In the genomic region with DNA sequence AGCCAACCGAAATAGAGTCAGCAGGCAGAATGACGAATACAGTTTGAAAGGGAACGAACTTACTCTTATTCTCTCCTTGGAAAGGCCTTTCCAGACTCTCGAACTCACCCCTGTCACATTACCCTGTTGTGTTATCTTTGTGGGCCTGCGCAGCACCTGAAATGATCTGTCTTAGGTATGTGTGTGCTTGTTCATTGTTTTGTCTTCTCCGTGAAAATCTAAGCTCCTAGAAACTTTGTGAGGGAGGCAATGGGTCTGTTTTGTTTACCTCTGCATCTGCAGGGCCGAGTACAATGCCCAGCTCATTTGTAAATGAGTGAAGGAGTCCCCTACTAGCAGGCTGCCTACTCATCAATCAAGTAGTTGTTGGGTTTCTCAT, we compare ENCODE assay signal across 9 cellular contexts. TPM values are rescaled to one million over a fixed set of nuclear protein-coding genes. Genes with fewer than 3 reads are reported as not detected.
DNase-seq lines count a peak whose midpoint lies in the region; ATAC-seq and TF ChIP-seq lines count a peak whose summit lies in the region.
"Had no signal": no experiment of that assay in that cellular context is flagged by ENCODE, and none has a peak within 500 bp of the region (broad histone marks: within the 10 kb centered on the region; RNA-seq: fewer than 3 reads in every experiment).

No MANE protein-coding gene starts in this region.

- peak overlapping the region; percentile 91 for H3K4me2 ChIP-seq in H9 (ENCODE audit: insufficient read depth, insufficient read length, low read length)

- no peak overlapping the region for H2AK5ac ChIP-seq in H9 (ENCODE audit: insufficient read length, low read length)

- peak overlapping the region; percentile 65 for H3K14ac ChIP-seq in H9 (ENCODE audit: insufficient read depth, low read length)

- H3K79me1 ChIP-seq in H9 (ENCODE audit: insufficient read depth, low read depth, low read length, poor library complexity, severe bottlenecking) = no peaks in the 10 kb centered on the region

- H3K27me3 Mint-ChIP-seq in H9 (ENCODE audit: low read depth) = no peaks in the 10 kb centered on the region; the same call in 1 of the 2 replicates
- H3K27me3 Mint-ChIP-seq in naive B cell = no peaks in the 10 kb centered on the region

- peak overlapping the region; percentile 55 for H3K27ac ChIP-seq in H9 (ENCODE audit: insufficient read length, low read depth, low read length)

- H2BK20ac ChIP-seq in H9 (ENCODE audit: low read depth, low read length, poor library complexity, severe bottlenecking) = no peak overlapping the region

- H3K27ac Mint-ChIP-seq in H9 = peak overlapping the region; percentile 71 to 98 (median 80)
- H3K27ac Mint-ChIP-seq in naive B cell = peak overlapping the region; percentile 18 to 96 (median 84)

- no peak overlapping the region for H3T11ph ChIP-seq in H9 (ENCODE audit: low read length)

- no peaks in the 10 kb centered on the region for H3K36me3 Mint-ChIP-seq in H9 (ENCODE audit: insufficient read depth in 1 of 3, low read depth in 3 of 3)
- H3K36me3 Mint-ChIP-seq in naive B cell = no peaks in the 10 kb centered on the region

- peaks cover 8% of the 10 kb centered on the region; the same call in 1 of the 2 replicates for H3K4me1 ChIP-seq in H9 (ENCODE audit: insufficient read depth, low read length)

- H3K4ac ChIP-seq in H9 (ENCODE audit: low read depth, low read length) = no peak overlapping the region

- no peaks in the 10 kb centered on the region for H3K27me3 ChIP-seq in H9 (ENCODE audit: insufficient read depth, low read length)

- H3K79me2 ChIP-seq in H9 (ENCODE audit: insufficient read depth, low read length) = no peaks in the 10 kb centered on the region

- H2AFZ ChIP-seq in H9 (ENCODE audit: low read length) = peak overlapping the region; percentile 4

- H3K56ac ChIP-seq in H9 (ENCODE audit: insufficient read length, low read depth, low read length) = no peak overlapping the region

- H2BK5ac ChIP-seq in H9 (ENCODE audit: insufficient read length, low read length) = no peak overlapping the region

- H3K4me3 ChIP-seq in AG10803 (ENCODE audit: low read length) (peak overlapping the region; percentile 39), choroid plexus epithelial cell (ENCODE audit: low read depth, low read length) (peak overlapping the region; percentile 48)

- H4K91ac ChIP-seq in H9 (ENCODE audit: insufficient read length, low read depth, low read length) = no peak overlapping the region

- H2BK15ac ChIP-seq in H9 (ENCODE audit: low read depth, low read length) = no peak overlapping the region

- TF ChIP-seq CTCF in AG10803 (conservative IDR thresholded peaks at IDR 0.05; ENCODE audit: low read length) (no peak), H9 (conservative IDR thresholded peaks at IDR 0.05) (no peak), choroid plexus epithelial cell (conservative IDR thresholded peaks at IDR 0.05; ENCODE audit: low read depth, low read length) (no peak)

- H3K4me3 Mint-ChIP-seq in H9 (peak overlapping the region; percentile 54 to 74), naive B cell (peak overlapping the region; percentile 77 to 96 (median 85))

- H3K9ac ChIP-seq in H9 (ENCODE audit: extremely low read depth, insufficient read length, low read length) = peak overlapping the region; percentile 64

- WGBS in H9 (ENCODE audit: extremely low coverage, insufficient read length, low lambda C conversion rate) = no CpG with 5 or more reads among the region's 7 CpGs

- peaks cover 2% of the 10 kb centered on the region for H4K20me1 ChIP-seq in H9 (ENCODE audit: control insufficient read depth, insufficient read depth, insufficient read length)

- no peak overlapping the region for H2BK12ac ChIP-seq in H9 (ENCODE audit: insufficient read length, low read depth, low read length)

- H3K4me1 Mint-ChIP-seq in H9 (peaks cover 21 to 30% of the 10 kb centered on the region in 2 experiments), naive B cell (peaks cover 42 to 68% (median 50%) of the 10 kb centered on the region in 3 donors)

- H3K23ac ChIP-seq in H9 (ENCODE audit: insufficient read length, low read depth, low read length) = peak overlapping the region; percentile 24

- no peaks in the 10 kb centered on the region for H3K9me3 ChIP-seq in H9 (ENCODE audit: control insufficient read depth, low read depth, low read length)

- H3K18ac ChIP-seq in H9 (ENCODE audit: insufficient read length, low read depth, low read length) = peak overlapping the region; percentile 7

- DNase-seq in AG10803 (ENCODE audit: low read depth) (no peak), H9 (no peak), choroid plexus epithelial cell (ENCODE audit: low read depth) (no peak), naive B cell (no peak), RKO (ENCODE audit: low spot score) (no peak), NCI-H1436 treated with DMSO at 0.1 percent for 48 hours (lab: John Stamatoyannopoulos, UW) (no peak), NCI-H1930 (lab: John Stamatoyannopoulos, UW) (no peak)

- H3K23me2 ChIP-seq in H9 (ENCODE audit: insufficient read length, low read depth, low read length, poor library complexity, severe bottlenecking) = peaks cover 13% of the 10 kb centered on the region

- no peak overlapping the region for H4K8ac ChIP-seq in H9 (replicated peaks; ENCODE audit: insufficient read length, low read depth, low read length)

- H2BK120ac ChIP-seq in H9 (ENCODE audit: low read depth, low read length, poor library complexity, severe bottlenecking) = no peak overlapping the region

- ATAC-seq in naive B cell (ENCODE audit: low read depth in 2 of 2) (no peak), GM21423 (IDR thresholded peaks at IDR 0.05; ENCODE audit: unreplicated experiment) (no peak)

- H3K9me3 Mint-ChIP-seq in H9 = no peaks in the 10 kb centered on the region; a peak in 1 of 5 replicates
- H3K9me3 Mint-ChIP-seq in naive B cell = no peaks in the 10 kb centered on the region

- H4K5ac ChIP-seq in H9 (ENCODE audit: insufficient read length, low read depth, low read length) = peak overlapping the region; percentile 67

RNA-seq across cellular contexts. Expression of a gene that starts 19.6 kb away (rescaled TPM):
- total RNA-seq in H9 (2021) = 682 and 688 TPM in 2 replicates
- polyA plus RNA-seq in naive B cell (ENCODE audit: low read depth in 6 of 6) = 100 to 1,000 TPM; 649 to 840 (median 792) TPM

RNA-seq across cellular contexts. Expression of a gene that starts 23.8 kb away (rescaled TPM):
- 0.20 TPM in 1 of 2 replicates, not detected in the other for total RNA-seq in H9 (2021)
- under 1 TPM in 2 of 6 donors, not detected in 4; 0.19 to 0.31 TPM for polyA plus RNA-seq in naive B cell (ENCODE audit: low read depth in 6 of 6)
- total RNA-seq: bronchial epithelial cell had no signal
